In the genomic region with DNA sequence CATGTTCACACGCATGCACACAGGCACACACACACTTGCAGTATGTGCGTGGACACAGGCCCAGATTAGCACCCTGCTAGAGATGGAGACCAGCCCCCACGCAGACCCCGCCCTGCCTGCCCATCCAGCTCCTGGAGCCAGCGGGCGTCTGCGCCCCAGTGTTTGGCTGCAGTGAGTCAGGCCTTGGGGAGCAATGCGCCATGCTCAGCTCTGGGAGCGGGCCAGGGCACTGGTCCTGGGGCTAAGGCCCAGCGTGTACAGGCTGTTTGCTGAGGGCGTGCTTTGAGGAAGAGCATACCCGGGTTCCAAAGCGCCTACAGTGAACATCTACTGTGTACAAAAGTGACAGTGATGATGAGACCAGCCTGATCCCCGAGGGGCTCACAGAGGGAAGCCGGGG, we compare ENCODE assay signal across 20 cellular contexts. TPM values are rescaled to one million over a fixed set of nuclear protein-coding genes. Genes with fewer than 3 reads are reported as not detected.
DNase-seq lines count a peak whose midpoint lies in the region; ATAC-seq and TF ChIP-seq lines count a peak whose summit lies in the region.
"Had no signal": no experiment of that assay in that cellular context is flagged by ENCODE, and none has a peak within 500 bp of the region (broad histone marks: within the 10 kb centered on the region; RNA-seq: fewer than 3 reads in every experiment).

No MANE protein-coding gene starts in this region.

- H3K9me3 Mint-ChIP-seq in activated naive CD8-positive, alpha-beta T cell treated with anti-CD3 and anti-CD28 coated beads, Interleukin-2, amount 50 U/mL, for 24 hours, result no peaks in the 10 kb centered on the region
- H3K9me3 Mint-ChIP-seq in activated naive CD8-positive, alpha-beta T cell treated with anti-CD3 and anti-CD28 coated beads for 36 hours, result peaks cover 3% of the 10 kb centered on the region
- H3K9me3 Mint-ChIP-seq in WTC11, result peaks cover 7% of the 10 kb centered on the region; the same call in 1 of the 2 replicates
- H3K9me3 Mint-ChIP-seq in stimulated activated memory B cell treated with anti-CD40 and anti-IgM and Interleukin-4, amounts not matched to agents 10 μg/mL and 1 μg/mL and 100 μg/mL, for 72 hours, result peaks cover 2% of the 10 kb centered on the region
- H3K9me3 Mint-ChIP-seq: HFFc6, IgD-negative memory B cell had no signal

- H3K36me3 Mint-ChIP-seq in activated naive CD8-positive, alpha-beta T cell treated with anti-CD3 and anti-CD28 coated beads, Interleukin-2, amount 50 U/mL, for 24 hours (ENCODE audit: low read depth), result no peaks in the 10 kb centered on the region
- H3K36me3 Mint-ChIP-seq in activated naive CD8-positive, alpha-beta T cell treated with anti-CD3 and anti-CD28 coated beads for 36 hours, result no peaks in the 10 kb centered on the region
- H3K36me3 Mint-ChIP-seq in WTC11, result no peaks in the 10 kb centered on the region
- no peaks in the 10 kb centered on the region for H3K36me3 Mint-ChIP-seq in stimulated activated memory B cell treated with anti-CD40 and anti-IgM and Interleukin-4, amounts not matched to agents 10 μg/mL and 1 μg/mL and 100 μg/mL, for 72 hours
- H3K36me3 Mint-ChIP-seq: CD8-positive, alpha-beta T cell; IgD-negative memory B cell had no signal

- POLR2A ChIA-PET in WTC11 (lab: Charles Lee), result interaction anchor here (0.6 kb wide), 1 partner anchor 8 kb away, joined by 3 read pairs; no protein-coding TSS in a partner anchor

- no peak for TF ChIP-seq CTCF in WTC11 (IDR thresholded peaks at IDR 0.05)

- H3K27ac ChIP-seq in BLaER1, result no peak overlapping the region
- H3K27ac ChIP-seq: 22Rv1, A549, GM23248 had no signal

- ATAC-seq in activated naive CD8-positive, alpha-beta T cell treated with anti-CD3 and anti-CD28 coated beads, Interleukin-2, amount 50 U/mL, for 24 hours, result peak; percentile 20
- ATAC-seq in WTC11, result no peak
- peak; percentile 10 for ATAC-seq in stimulated activated memory B cell treated with anti-CD40 and anti-IgM and Interleukin-4, amounts not matched to agents 10 μg/mL and 1 μg/mL and 100 μg/mL, for 72 hours
- no peak for ATAC-seq in HG02763 (IDR thresholded peaks at IDR 0.05; ENCODE audit: unreplicated experiment)
- ATAC-seq in GM18511 (IDR thresholded peaks at IDR 0.05; ENCODE audit: unreplicated experiment), result no peak
- ATAC-seq: A549; CD8-positive, alpha-beta T cell; HCT116; HepG2 had no signal

- peak overlapping the region; percentile 65 for H3K4me2 ChIP-seq in BLaER1
- H3K4me2 ChIP-seq: A549 had no signal

- H3K27me3 ChIP-seq in BLaER1, result no peaks in the 10 kb centered on the region

- no peak overlapping the region for H3K4me3 Mint-ChIP-seq in activated naive CD8-positive, alpha-beta T cell treated with anti-CD3 and anti-CD28 coated beads, Interleukin-2, amount 50 U/mL, for 24 hours
- H3K4me3 Mint-ChIP-seq in activated naive CD8-positive, alpha-beta T cell treated with anti-CD3 and anti-CD28 coated beads for 36 hours, result no peak overlapping the region
- H3K4me3 Mint-ChIP-seq in WTC11, result no peak overlapping the region
- no peak overlapping the region for H3K4me3 Mint-ChIP-seq in stimulated activated memory B cell treated with anti-CD40 and anti-IgM and Interleukin-4, amounts not matched to agents 10 μg/mL and 1 μg/mL and 100 μg/mL, for 72 hours
- H3K4me3 Mint-ChIP-seq: CD8-positive, alpha-beta T cell; HFFc6; IgD-negative memory B cell had no signal

- H3K9me3 ChIP-seq in BLaER1, result no peaks in the 10 kb centered on the region
- H3K9me3 ChIP-seq: A549 had no signal

- no peaks in the 10 kb centered on the region for H4K20me1 ChIP-seq in BLaER1

- CTCF ChIA-PET in WTC11 (lab: Charles Lee), result no interaction called here

- no peak overlapping the region for H3K4me3 ChIP-seq in BLaER1
- H3K4me3 ChIP-seq: A549, GM23248 had no signal

- H3K27me3 Mint-ChIP-seq in activated naive CD8-positive, alpha-beta T cell treated with anti-CD3 and anti-CD28 coated beads, Interleukin-2, amount 50 U/mL, for 24 hours, result peaks cover 34% of the 10 kb centered on the region
- H3K27me3 Mint-ChIP-seq in activated naive CD8-positive, alpha-beta T cell treated with anti-CD3 and anti-CD28 coated beads for 36 hours, result peaks cover 33% of the 10 kb centered on the region
- H3K27me3 Mint-ChIP-seq in WTC11 (ENCODE audit: low read depth), result no peaks in the 10 kb centered on the region; the same call in 1 of the 2 replicates
- H3K27me3 Mint-ChIP-seq in stimulated activated memory B cell treated with anti-CD40 and anti-IgM and Interleukin-4, amounts not matched to agents 10 μg/mL and 1 μg/mL and 100 μg/mL, for 72 hours, result peaks cover 85% of the 10 kb centered on the region

- no peaks in the 10 kb centered on the region for H3K36me3 ChIP-seq in BLaER1

- peaks cover 66% of the 10 kb centered on the region for H3K4me1 ChIP-seq in BLaER1
- H3K4me1 ChIP-seq: A549 had no signal

- no peaks in the 10 kb centered on the region for H3K4me1 Mint-ChIP-seq in activated naive CD8-positive, alpha-beta T cell treated with anti-CD3 and anti-CD28 coated beads, Interleukin-2, amount 50 U/mL, for 24 hours
- H3K4me1 Mint-ChIP-seq in activated naive CD8-positive, alpha-beta T cell treated with anti-CD3 and anti-CD28 coated beads for 36 hours, result no peaks in the 10 kb centered on the region
- H3K4me1 Mint-ChIP-seq in WTC11, result no peaks in the 10 kb centered on the region
- H3K4me1 Mint-ChIP-seq in stimulated activated memory B cell treated with anti-CD40 and anti-IgM and Interleukin-4, amounts not matched to agents 10 μg/mL and 1 μg/mL and 100 μg/mL, for 72 hours, result no peaks in the 10 kb centered on the region
- H3K4me1 Mint-ChIP-seq: IgD-negative memory B cell had no signal

- no peak for DNase-seq in activated naive CD8-positive, alpha-beta T cell treated with anti-CD3 and anti-CD28 coated beads, Interleukin-2, amount 50 U/mL, for 24 hours
- DNase-seq in activated naive CD8-positive, alpha-beta T cell treated with anti-CD3 and anti-CD28 coated beads for 36 hours, result no peak
- peak; percentile 8 for DNase-seq in WTC11 (ENCODE audit: low spot score)
- DNase-seq: AML-193; Calu3; CD8-positive, alpha-beta T cell; DMS79 treated with DMSO at 0.1 percent for 48 hours; GF-D8; GM23248; HFFc6; KBM-7 had no signal

- H3K9ac ChIP-seq in BLaER1, result 0 out of 2 replicates have a peak overlapping the region, but pooled peaks have one; percentile 22
- H3K9ac ChIP-seq: GM23248 had no signal

- no peak overlapping the region for H3K27ac Mint-ChIP-seq in activated naive CD8-positive, alpha-beta T cell treated with anti-CD3 and anti-CD28 coated beads, Interleukin-2, amount 50 U/mL, for 24 hours
- no peak overlapping the region for H3K27ac Mint-ChIP-seq in activated naive CD8-positive, alpha-beta T cell treated with anti-CD3 and anti-CD28 coated beads for 36 hours
- H3K27ac Mint-ChIP-seq in WTC11, result no peak overlapping the region
- H3K27ac Mint-ChIP-seq in stimulated activated memory B cell treated with anti-CD40 and anti-IgM and Interleukin-4, amounts not matched to agents 10 μg/mL and 1 μg/mL and 100 μg/mL, for 72 hours, result no peak overlapping the region
- H3K27ac Mint-ChIP-seq: CD8-positive, alpha-beta T cell; HFFc6; IgD-negative memory B cell had no signal

TF ChIP-seq in WTC11, 78 proteins besides CTCF, POLR2A, EP300 and RAD21 (continues in another document):
- TF ChIP-seq, protein P1, sequence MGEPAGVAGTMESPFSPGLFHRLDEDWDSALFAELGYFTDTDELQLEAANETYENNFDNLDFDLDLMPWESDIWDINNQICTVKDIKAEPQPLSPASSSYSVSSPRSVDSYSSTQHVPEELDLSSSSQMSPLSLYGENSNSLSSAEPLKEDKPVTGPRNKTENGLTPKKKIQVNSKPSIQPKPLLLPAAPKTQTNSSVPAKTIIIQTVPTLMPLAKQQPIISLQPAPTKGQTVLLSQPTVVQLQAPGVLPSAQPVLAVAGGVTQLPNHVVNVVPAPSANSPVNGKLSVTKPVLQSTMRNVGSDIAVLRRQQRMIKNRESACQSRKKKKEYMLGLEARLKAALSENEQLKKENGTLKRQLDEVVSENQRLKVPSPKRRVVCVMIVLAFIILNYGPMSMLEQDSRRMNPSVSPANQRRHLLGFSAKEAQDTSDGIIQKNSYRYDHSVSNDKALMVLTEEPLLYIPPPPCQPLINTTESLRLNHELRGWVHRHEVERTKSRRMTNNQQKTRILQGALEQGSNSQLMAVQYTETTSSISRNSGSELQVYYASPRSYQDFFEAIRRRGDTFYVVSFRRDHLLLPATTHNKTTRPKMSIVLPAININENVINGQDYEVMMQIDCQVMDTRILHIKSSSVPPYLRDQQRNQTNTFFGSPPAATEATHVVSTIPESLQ (CRISPR knock-in tag; IDR thresholded peaks at IDR 0.05), result no peak
- TF ChIP-seq GRHL2 (CRISPR knock-in tag; IDR thresholded peaks at IDR 0.05; ENCODE audit: insufficient replicate concordance, severe bottlenecking) (no peak), IRF2 (CRISPR knock-in tag; IDR thresholded peaks at IDR 0.05; ENCODE audit: borderline replicate concordance, low read depth) (no peak), RORB (CRISPR knock-in tag; IDR thresholded peaks at IDR 0.05) (no peak), SP1 (CRISPR knock-in tag; conservative IDR thresholded peaks at IDR 0.05) (no peak), MXD4 (CRISPR knock-in tag; IDR thresholded peaks at IDR 0.05; ENCODE audit: borderline replicate concordance) (no peak)
- TF ChIP-seq, protein P2, sequence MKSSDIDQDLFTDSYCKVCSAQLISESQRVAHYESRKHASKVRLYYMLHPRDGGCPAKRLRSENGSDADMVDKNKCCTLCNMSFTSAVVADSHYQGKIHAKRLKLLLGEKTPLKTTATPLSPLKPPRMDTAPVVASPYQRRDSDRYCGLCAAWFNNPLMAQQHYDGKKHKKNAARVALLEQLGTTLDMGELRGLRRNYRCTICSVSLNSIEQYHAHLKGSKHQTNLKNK (CRISPR knock-in tag; IDR thresholded peaks at IDR 0.05), result no peak

RNA-seq across cellular contexts. Expression of a gene that starts 16.0 kb away (rescaled TPM):
- total RNA-seq in activated naive CD8-positive, alpha-beta T cell treated with anti-CD3 and anti-CD28 coated beads for 36 hours, result under 1 TPM; 0.14 to 0.19 TPM
- 4.1 to 4.6 TPM (median 4.4 TPM) in 3 replicates for total RNA-seq in WTC11 (2021)
- total RNA-seq: Calu3; CD8-positive, alpha-beta T cell had no signal

Comparison
In these comparisons a context has a peak if more than half of its experiments do, and no peak if none do; other contexts are left out.
1. ATAC-seq: peak in activated naive CD8-positive, alpha-beta T cell treated with anti-CD3 and anti-CD28 coated beads, Interleukin-2, amount 50 U/mL, for 24 hours (single experiment) and stimulated activated memory B cell treated with anti-CD40 and anti-IgM and Interleukin-4, amounts not matched to agents 10 μg/mL and 1 μg/mL and 100 μg/mL, for 72 hours (single experiment); none in WTC11 (single experiment), HG02763 (single experiment) and GM18511 (single experiment).